Comparison of ENCODE assay signal across 1 cellular context in the genomic region with DNA sequence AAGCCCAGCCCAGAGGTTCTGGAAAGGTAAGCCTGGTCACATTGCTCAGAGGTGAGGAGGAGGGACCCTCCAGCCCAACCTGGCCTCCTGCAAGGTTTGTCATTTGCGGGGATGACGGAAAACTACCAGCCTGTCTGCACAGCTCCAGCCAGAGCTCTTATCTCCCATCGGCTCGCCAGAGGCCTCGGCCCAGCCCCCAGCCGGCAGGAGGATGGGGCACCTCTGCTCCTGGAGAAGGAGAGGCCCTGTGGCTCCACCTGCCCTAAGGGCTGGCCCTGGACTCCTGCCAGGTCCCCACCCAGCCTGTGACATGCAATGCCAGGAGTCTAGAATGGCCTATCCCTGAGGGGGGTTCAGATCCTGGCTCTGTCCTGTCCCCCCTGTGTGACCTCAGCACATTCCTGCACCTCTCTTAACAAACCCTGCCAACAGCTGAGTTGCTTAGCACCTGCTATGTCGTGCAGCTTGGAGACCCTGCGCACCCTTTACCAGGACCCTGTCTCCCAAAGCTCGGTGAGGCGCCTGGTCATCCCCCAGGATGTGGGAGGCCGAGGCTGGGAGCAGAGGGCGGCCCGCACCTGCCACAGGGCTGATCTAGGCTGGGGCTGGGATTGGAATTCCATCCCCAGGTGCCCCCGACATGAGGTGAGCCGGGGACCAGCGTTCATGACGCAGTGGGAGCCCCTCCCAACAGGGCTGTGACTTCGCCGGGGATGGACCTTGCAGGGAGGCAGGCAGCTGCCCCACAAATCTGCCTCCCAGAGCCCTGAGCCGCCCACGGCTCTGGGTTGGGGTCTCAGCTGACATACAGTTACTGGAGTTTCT.
A peak's percentile ranks its signal among the peaks of the same experiment; 100 is the strongest.
TF ChIP-seq lines count a peak whose summit lies in the region.

No MANE protein-coding gene starts in this region.

TF ChIP-seq in SK-N-SH, 30 proteins besides CTCF, POLR2A, EP300 and RAD21 (continued from another document):
- TF ChIP-seq, protein P1, sequence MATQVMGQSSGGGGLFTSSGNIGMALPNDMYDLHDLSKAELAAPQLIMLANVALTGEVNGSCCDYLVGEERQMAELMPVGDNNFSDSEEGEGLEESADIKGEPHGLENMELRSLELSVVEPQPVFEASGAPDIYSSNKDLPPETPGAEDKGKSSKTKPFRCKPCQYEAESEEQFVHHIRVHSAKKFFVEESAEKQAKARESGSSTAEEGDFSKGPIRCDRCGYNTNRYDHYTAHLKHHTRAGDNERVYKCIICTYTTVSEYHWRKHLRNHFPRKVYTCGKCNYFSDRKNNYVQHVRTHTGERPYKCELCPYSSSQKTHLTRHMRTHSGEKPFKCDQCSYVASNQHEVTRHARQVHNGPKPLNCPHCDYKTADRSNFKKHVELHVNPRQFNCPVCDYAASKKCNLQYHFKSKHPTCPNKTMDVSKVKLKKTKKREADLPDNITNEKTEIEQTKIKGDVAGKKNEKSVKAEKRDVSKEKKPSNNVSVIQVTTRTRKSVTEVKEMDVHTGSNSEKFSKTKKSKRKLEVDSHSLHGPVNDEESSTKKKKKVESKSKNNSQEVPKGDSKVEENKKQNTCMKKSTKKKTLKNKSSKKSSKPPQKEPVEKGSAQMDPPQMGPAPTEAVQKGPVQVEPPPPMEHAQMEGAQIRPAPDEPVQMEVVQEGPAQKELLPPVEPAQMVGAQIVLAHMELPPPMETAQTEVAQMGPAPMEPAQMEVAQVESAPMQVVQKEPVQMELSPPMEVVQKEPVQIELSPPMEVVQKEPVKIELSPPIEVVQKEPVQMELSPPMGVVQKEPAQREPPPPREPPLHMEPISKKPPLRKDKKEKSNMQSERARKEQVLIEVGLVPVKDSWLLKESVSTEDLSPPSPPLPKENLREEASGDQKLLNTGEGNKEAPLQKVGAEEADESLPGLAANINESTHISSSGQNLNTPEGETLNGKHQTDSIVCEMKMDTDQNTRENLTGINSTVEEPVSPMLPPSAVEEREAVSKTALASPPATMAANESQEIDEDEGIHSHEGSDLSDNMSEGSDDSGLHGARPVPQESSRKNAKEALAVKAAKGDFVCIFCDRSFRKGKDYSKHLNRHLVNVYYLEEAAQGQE (IDR thresholded peaks at IDR 0.05; ENCODE audit: low read depth, low read length): no peak
- TF ChIP-seq RCOR1 (IDR thresholded peaks at IDR 0.05; ENCODE audit: low read length) (peak; percentile 45; the same call in 1 of the 2 replicates), GATA2 (CRISPR knock-in tag; IDR thresholded peaks at IDR 0.05) (peak; percentile 94), POLR2AphosphoS5 (IDR thresholded peaks at IDR 0.05; ENCODE audit: low read depth, low read length) (no peak), EZH2phosphoT487 (IDR thresholded peaks at IDR 0.05; ENCODE audit: borderline replicate concordance, low read depth) (no peak), FOXJ3 (CRISPR knock-in tag; IDR thresholded peaks at IDR 0.05) (no peak), FOXM1 (IDR thresholded peaks at IDR 0.05; ENCODE audit: low read depth) (no peak), JUND (IDR thresholded peaks at IDR 0.05) (no peak), SIN3A (IDR thresholded peaks at IDR 0.05; ENCODE audit: borderline replicate concordance, low read depth, low read length) (no peak), YY1 (IDR thresholded peaks at IDR 0.05; ENCODE audit: low read depth) (no peak), NFIC (IDR thresholded peaks at IDR 0.05; ENCODE audit: borderline replicate concordance) (no peak), TAF1 (IDR thresholded peaks at IDR 0.05; ENCODE audit: borderline replicate concordance, low read depth, low read length) (no peak)
- TF ChIP-seq, protein P2, sequence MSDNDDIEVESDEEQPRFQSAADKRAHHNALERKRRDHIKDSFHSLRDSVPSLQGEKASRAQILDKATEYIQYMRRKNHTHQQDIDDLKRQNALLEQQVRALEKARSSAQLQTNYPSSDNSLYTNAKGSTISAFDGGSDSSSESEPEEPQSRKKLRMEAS (IDR thresholded peaks at IDR 0.05; ENCODE audit: low read depth): no peak
- TF ChIP-seq, protein P3, sequence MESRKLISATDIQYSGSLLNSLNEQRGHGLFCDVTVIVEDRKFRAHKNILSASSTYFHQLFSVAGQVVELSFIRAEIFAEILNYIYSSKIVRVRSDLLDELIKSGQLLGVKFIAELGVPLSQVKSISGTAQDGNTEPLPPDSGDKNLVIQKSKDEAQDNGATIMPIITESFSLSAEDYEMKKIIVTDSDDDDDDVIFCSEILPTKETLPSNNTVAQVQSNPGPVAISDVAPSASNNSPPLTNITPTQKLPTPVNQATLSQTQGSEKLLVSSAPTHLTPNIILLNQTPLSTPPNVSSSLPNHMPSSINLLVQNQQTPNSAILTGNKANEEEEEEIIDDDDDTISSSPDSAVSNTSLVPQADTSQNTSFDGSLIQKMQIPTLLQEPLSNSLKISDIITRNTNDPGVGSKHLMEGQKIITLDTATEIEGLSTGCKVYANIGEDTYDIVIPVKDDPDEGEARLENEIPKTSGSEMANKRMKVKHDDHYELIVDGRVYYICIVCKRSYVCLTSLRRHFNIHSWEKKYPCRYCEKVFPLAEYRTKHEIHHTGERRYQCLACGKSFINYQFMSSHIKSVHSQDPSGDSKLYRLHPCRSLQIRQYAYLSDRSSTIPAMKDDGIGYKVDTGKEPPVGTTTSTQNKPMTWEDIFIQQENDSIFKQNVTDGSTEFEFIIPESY (IDR thresholded peaks at IDR 0.05; ENCODE audit: borderline replicate concordance, low read depth): no peak
- TF ChIP-seq, protein P4, sequence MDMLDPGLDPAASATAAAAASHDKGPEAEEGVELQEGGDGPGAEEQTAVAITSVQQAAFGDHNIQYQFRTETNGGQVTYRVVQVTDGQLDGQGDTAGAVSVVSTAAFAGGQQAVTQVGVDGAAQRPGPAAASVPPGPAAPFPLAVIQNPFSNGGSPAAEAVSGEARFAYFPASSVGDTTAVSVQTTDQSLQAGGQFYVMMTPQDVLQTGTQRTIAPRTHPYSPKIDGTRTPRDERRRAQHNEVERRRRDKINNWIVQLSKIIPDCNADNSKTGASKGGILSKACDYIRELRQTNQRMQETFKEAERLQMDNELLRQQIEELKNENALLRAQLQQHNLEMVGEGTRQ (IDR thresholded peaks at IDR 0.05; ENCODE audit: borderline replicate concordance, low read depth, low read length): no peak
- TF ChIP-seq, protein P5, sequence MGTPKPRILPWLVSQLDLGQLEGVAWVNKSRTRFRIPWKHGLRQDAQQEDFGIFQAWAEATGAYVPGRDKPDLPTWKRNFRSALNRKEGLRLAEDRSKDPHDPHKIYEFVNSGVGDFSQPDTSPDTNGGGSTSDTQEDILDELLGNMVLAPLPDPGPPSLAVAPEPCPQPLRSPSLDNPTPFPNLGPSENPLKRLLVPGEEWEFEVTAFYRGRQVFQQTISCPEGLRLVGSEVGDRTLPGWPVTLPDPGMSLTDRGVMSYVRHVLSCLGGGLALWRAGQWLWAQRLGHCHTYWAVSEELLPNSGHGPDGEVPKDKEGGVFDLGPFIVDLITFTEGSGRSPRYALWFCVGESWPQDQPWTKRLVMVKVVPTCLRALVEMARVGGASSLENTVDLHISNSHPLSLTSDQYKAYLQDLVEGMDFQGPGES (IDR thresholded peaks at IDR 0.05; ENCODE audit: low read depth, low read length): no peak
